Comparison of ENCODE assay signal across 18 cellular contexts in the genomic region with DNA sequence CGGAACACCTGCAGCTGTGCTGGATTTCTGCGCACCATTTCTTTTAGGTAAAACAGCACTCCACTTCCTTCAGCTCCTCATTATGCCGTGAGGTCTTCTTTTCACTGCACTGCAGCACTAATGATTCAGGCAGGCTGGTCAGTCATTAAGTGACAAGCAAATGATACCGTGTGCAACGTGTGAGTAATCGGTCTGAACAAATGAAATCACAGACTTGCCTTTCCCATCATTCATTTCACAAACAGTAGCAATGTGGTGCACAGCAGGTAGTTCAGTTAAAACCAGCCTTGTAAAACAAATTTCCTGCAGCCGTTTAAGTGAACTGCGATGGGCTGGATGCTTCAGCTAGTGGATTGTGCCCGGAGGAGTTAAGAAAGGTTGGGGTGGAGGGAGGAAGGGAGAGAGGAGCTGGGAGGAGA.
DNase-seq lines count a peak whose midpoint lies in the region; ATAC-seq, FAIRE-seq and TF ChIP-seq lines count a peak whose summit lies in the region.
"Had no signal": no experiment of that assay in that cellular context is flagged by ENCODE, and none has a peak within 500 bp of the region (broad histone marks: within the 10 kb centered on the region; RNA-seq: fewer than 3 reads in every experiment).

No MANE protein-coding gene starts in this region.

- intact Hi-C loops in endothelial cell of umbilical vein (cut with micrococcal nuclease): no loop called here
- intact Hi-C loops in heart right ventricle (cut with DNase I): no loop called here

- H3K9ac ChIP-seq in endothelial cell of umbilical vein (replicated peaks; ENCODE audit: extremely low read depth, insufficient read depth, low read length): no peak overlapping the region

- CTCF ChIA-PET in HEK293T (lab: Yijun Ruan, JAX): interaction anchor here (1.4 kb wide), 1 partner anchor 12 kb away, joined by 3 read pairs; no protein-coding TSS in a partner anchor
- CTCF ChIA-PET in endothelial cell of umbilical vein (lab: Charles Lee): no interaction called here

- ATAC-seq in GM19328 (IDR thresholded peaks at IDR 0.05; ENCODE audit: unreplicated experiment): no peak
- no peak for ATAC-seq in heart right ventricle
- ATAC-seq in HG03457 (IDR thresholded peaks at IDR 0.05; ENCODE audit: unreplicated experiment): no peak
- ATAC-seq: gastroesophageal sphincter had no signal

- BruUV-seq in endothelial cell of umbilical vein (replicated peaks; lab: Mats Ljungman, UMichigan): no TSS peak

- H3K9me3 ChIP-seq in endothelial cell of umbilical vein (replicated peaks; ENCODE audit: control insufficient read depth, insufficient read depth, low read length): no peaks in the 10 kb centered on the region
- H3K9me3 ChIP-seq in osteoblast (ENCODE audit: low read depth, low read length): no peaks in the 10 kb centered on the region
- no peaks in the 10 kb centered on the region for H3K9me3 ChIP-seq in heart right ventricle
- H3K9me3 ChIP-seq: gastroesophageal sphincter, thyroid gland had no signal

- POLR2A ChIA-PET in HEK293T (lab: Yijun Ruan, JAX): no interaction called here
- POLR2A ChIA-PET in endothelial cell of umbilical vein (lab: Charles Lee): no interaction called here

- WGBS in heart right ventricle, 2 donors: 58% methylated on average over 9 of the region's 9 CpGs

- H3K4me3 ChIP-seq in endothelial cell of umbilical vein (replicated peaks in 1 of 3; ENCODE audit: insufficient read depth in 1 of 3, low read depth in 1 of 3, low read length in 3 of 3) (no peak overlapping the region), osteoblast (ENCODE audit: insufficient read depth, low read length) (no peak overlapping the region), heart right ventricle (no peak overlapping the region)
- H3K4me3 ChIP-seq: gastroesophageal sphincter, skin epidermis, thyroid gland had no signal

- FAIRE-seq in endothelial cell of umbilical vein (lab: Jason Lieb, UNC): no peak

- H3K27me3 ChIP-seq in endothelial cell of umbilical vein (ENCODE audit: control insufficient read depth in 2 of 2, insufficient read depth in 2 of 2, low read length in 2 of 2): peaks cover 2 to 9% of the 10 kb centered on the region in 2 experiments
- peaks cover 10% of the 10 kb centered on the region for H3K27me3 ChIP-seq in osteoblast (ENCODE audit: insufficient read depth, low read length)
- peaks cover 0 to 19% (median 0%) of the 10 kb centered on the region in 7 donors for H3K27me3 ChIP-seq in heart right ventricle
- H3K27me3 ChIP-seq: gastroesophageal sphincter, thyroid gland had no signal

- H3K27ac ChIP-seq in endothelial cell of umbilical vein (ENCODE audit: insufficient read depth, low read depth, low read length): no peak overlapping the region
- H3K27ac ChIP-seq in osteoblast (ENCODE audit: low read depth, low read length): no peak overlapping the region
- H3K27ac ChIP-seq in heart right ventricle: no peak overlapping the region
- H3K27ac ChIP-seq: gastroesophageal sphincter, skin epidermis, thyroid gland had no signal

- TF ChIP-seq CTCF in endothelial cell of umbilical vein (IDR thresholded peaks at IDR 0.05; ENCODE audit: extremely low read depth in 1 of 2, insufficient read depth in 1 of 2, low read depth in 1 of 2, low read length in 2 of 2) (no peak), osteoblast (IDR thresholded peaks at IDR 0.05; ENCODE audit: extremely low read depth, low read depth, low read length) (no peak), heart right ventricle (IDR thresholded peaks at IDR 0.05) (no peak)

- dilution Hi-C loops in endothelial cell of umbilical vein (cut with MboI; ENCODE audit: extremely low pct_ligation_motif_present, low sequenced_read_pairs): no loop called here

- no peak overlapping the region for H2AFZ ChIP-seq in endothelial cell of umbilical vein (ENCODE audit: low read depth, low read length)
- H2AFZ ChIP-seq in osteoblast (ENCODE audit: low read length): no peak overlapping the region

- H3K4me1 ChIP-seq in endothelial cell of umbilical vein (ENCODE audit: control insufficient read depth, extremely low read depth, insufficient read depth, low read length) (no peaks in the 10 kb centered on the region), osteoblast (ENCODE audit: insufficient read depth, low read length) (no peaks in the 10 kb centered on the region), heart right ventricle (no peaks in the 10 kb centered on the region)
- H3K4me1 ChIP-seq: thyroid gland had no signal

- no peaks in the 10 kb centered on the region for H3K36me3 ChIP-seq in endothelial cell of umbilical vein (ENCODE audit: control insufficient read depth in 2 of 2, extremely low read depth in 1 of 2, insufficient read depth in 2 of 2, low read length in 2 of 2)
- H3K36me3 ChIP-seq in osteoblast (ENCODE audit: insufficient read depth, low read length): no peaks in the 10 kb centered on the region
- H3K36me3 ChIP-seq in heart right ventricle: no peaks in the 10 kb centered on the region
- H3K36me3 ChIP-seq: gastroesophageal sphincter, thyroid gland had no signal

- H3K4me2 ChIP-seq in endothelial cell of umbilical vein (ENCODE audit: insufficient read depth, low read length) (no peak overlapping the region), osteoblast (ENCODE audit: insufficient read depth, low read length) (no peak overlapping the region)

- H3K79me2 ChIP-seq in endothelial cell of umbilical vein (ENCODE audit: control insufficient read depth, insufficient read depth, low read length): no peaks in the 10 kb centered on the region
- no peaks in the 10 kb centered on the region for H3K79me2 ChIP-seq in osteoblast (ENCODE audit: insufficient read depth, low read length)

- no peak for TF ChIP-seq POLR2A in endothelial cell of umbilical vein (IDR thresholded peaks at IDR 0.05; ENCODE audit: low read depth, low read length)

- H3K9me1 ChIP-seq in endothelial cell of umbilical vein (replicated peaks; ENCODE audit: control insufficient read depth, extremely low read depth, insufficient read depth, low read length): peaks cover 2% of the 10 kb centered on the region

- no peaks in the 10 kb centered on the region for H4K20me1 ChIP-seq in endothelial cell of umbilical vein (replicated peaks; ENCODE audit: control insufficient read depth, extremely low read depth, insufficient read depth, low read length)
- H4K20me1 ChIP-seq in osteoblast (ENCODE audit: insufficient read depth, low read length): no peaks in the 10 kb centered on the region

- peak; percentile 18 for DNase-seq in HEK293T (ENCODE audit: extremely low spot score)
- peak; percentile 48 for DNase-seq in NCI-H526 treated with DMSO at 0.1 percent for 48 hours (lab: John Stamatoyannopoulos, UW)
- DNase-seq in endothelial cell of umbilical vein (ENCODE audit: low read depth, low spot score): peak; percentile 1
- peak; percentile 50 for DNase-seq in osteoblast (ENCODE audit: insufficient read length, low spot score, missing footprints)
- no peak for DNase-seq in heart right ventricle
- no peak for DNase-seq in NCI-H524 treated with DMSO at 0.1 percent for 48 hours (lab: John Stamatoyannopoulos, UW)
- DNase-seq: activated CD4-positive, alpha-beta T cell treated with anti-CD3 and anti-CD28 coated beads for 4 hours; DMS53; immature natural killer cell; MM.1S; occipital lobe; SIG-M5; stimulated activated CD4-positive, alpha-beta T cell treated with anti-CD3 and anti-CD28 coated beads, Interleukin-4, amount 100 ng/mL, for 4 hours; thyroid gland had no signal

TF ChIP-seq in HEK293T, 16 proteins besides CTCF, POLR2A, EP300 and RAD21:
- TF ChIP-seq SUZ12 (IDR thresholded peaks at IDR 0.05) (no peak), BHLHE40 (IDR thresholded peaks at IDR 0.05; ENCODE audit: borderline replicate concordance) (no peak), ZNF384 (IDR thresholded peaks at IDR 0.05) (no peak)
- TF ChIP-seq, protein P1, sequence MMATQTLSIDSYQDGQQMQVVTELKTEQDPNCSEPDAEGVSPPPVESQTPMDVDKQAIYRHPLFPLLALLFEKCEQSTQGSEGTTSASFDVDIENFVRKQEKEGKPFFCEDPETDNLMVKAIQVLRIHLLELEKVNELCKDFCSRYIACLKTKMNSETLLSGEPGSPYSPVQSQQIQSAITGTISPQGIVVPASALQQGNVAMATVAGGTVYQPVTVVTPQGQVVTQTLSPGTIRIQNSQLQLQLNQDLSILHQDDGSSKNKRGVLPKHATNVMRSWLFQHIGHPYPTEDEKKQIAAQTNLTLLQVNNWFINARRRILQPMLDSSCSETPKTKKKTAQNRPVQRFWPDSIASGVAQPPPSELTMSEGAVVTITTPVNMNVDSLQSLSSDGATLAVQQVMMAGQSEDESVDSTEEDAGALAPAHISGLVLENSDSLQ (IDR thresholded peaks at IDR 0.05): peak; percentile 71

TF ChIP-seq in endothelial cell of umbilical vein, 7 proteins besides CTCF, POLR2A, EP300 and RAD21:
- no peak for TF ChIP-seq FOS (IDR thresholded peaks at IDR 0.05; ENCODE audit: borderline replicate concordance, insufficient read depth, low read length)
- no peak for TF ChIP-seq EZH2 (IDR thresholded peaks at IDR 0.05; ENCODE audit: borderline replicate concordance, low read depth, low read length, severe bottlenecking)
- no peak for TF ChIP-seq POLR2AphosphoS5 (IDR thresholded peaks at IDR 0.05; ENCODE audit: insufficient read depth, low read depth, low read length)
- TF ChIP-seq JUN (IDR thresholded peaks at IDR 0.05; ENCODE audit: borderline replicate concordance, insufficient read depth, insufficient read length, low read depth): no peak
- TF ChIP-seq MAX (IDR thresholded peaks at IDR 0.05; ENCODE audit: insufficient read depth, insufficient read length): no peak
- no peak for TF ChIP-seq MYC (IDR thresholded peaks at IDR 0.05; ENCODE audit: low read depth, low read length)
- TF ChIP-seq GATA2 (IDR thresholded peaks at IDR 0.05; ENCODE audit: insufficient read depth, insufficient read length, low read depth, low read length): no peak
TF ChIP-seq in endothelial cell of umbilical vein: peak in this region for 0.

Comparison
In these comparisons a context has a peak if more than half of its experiments do, and no peak if none do; other contexts are left out.
1. DNase-seq: peak in HEK293T (single experiment), NCI-H526 treated with DMSO at 0.1 percent for 48 hours (single experiment), endothelial cell of umbilical vein (single experiment) and osteoblast (single experiment); none in heart right ventricle (0 of 2) and NCI-H524 treated with DMSO at 0.1 percent for 48 hours (single experiment).